ENCODE assay signal across 8 cellular contexts in the genomic region with DNA sequence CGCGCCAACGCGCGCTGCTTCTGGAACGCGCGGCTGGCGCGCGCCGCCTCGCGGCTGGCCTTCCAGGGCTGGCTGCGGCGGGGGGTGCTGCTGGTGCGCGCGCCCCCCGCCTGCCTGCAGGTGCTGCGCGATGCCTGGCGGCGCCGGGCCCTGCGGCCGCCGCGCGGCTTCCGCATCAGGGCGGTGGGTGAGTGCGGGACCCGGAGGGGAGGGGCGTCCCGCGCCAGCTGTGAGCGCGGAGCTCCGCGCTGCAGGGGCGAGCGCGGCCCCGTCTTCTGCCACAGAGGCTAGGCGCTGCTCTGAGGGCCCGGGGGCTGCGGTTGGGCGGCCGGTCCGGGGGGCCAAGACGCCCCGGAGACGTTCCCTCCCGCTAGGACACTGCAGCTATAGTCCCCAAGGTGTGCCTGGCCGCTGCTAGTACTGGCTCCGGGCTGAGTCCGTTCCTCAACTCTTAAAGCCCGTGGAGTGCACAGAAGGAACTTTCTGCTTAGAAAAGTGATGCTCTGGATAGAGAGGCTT. TPM values are rescaled to one million over a fixed set of nuclear protein-coding genes. Genes with fewer than 3 reads are reported as not detected.
DNase-seq lines count a peak whose midpoint lies in the region; ATAC-seq and TF ChIP-seq lines count a peak whose summit lies in the region.
"Not testable (repeated sequence)": the region's sequence is repeated elsewhere in the genome, so short reads cannot be mapped to it uniquely, and the experiment has no call there.

No MANE protein-coding gene starts in this region.

- CTCF ChIA-PET in Panc1 (lab: Charles Lee): interaction anchor here (1.2 kb wide), 1 partner anchor 70 kb away, joined by 9 read pairs; no protein-coding TSS in a partner anchor

- H3K4me3 ChIP-seq in BE2C (ENCODE audit: low read depth, low read length) (peak overlapping the region; percentile 41), Panc1 (ENCODE audit: low read depth in 2 of 2, low read length in 2 of 2) (peak overlapping the region; percentile 39 to 45), lung (peak overlapping the region; percentile 49), spleen (peak overlapping the region; percentile 23 to 70 (median 44))

- peak; percentile 39 for DNase-seq in BE2C
- not testable (repeated sequence) for DNase-seq in Panc1 (ENCODE audit: low read depth, low spot score); lung (ENCODE audit: low spot score)
- peak; percentile 64 for DNase-seq in activated effector memory CD4-positive, alpha-beta T cell treated with anti-CD3 and anti-CD28 coated beads, Interleukin-2, amount 50 U/mL, for 16 hours
- peak; percentile 19 to 41 for DNase-seq in erythroblast (lab: John Stamatoyannopoulos, UW)
- peak; percentile 67 for DNase-seq in spleen

- H3K36me3 ChIP-seq in BE2C; Panc1 (ENCODE audit: control insufficient read depth, insufficient read depth, low read length); lung (ENCODE audit: control insufficient read depth in 2 of 2, insufficient read depth in 2 of 2, low read length in 2 of 2); spleen: not testable (repeated sequence)

- 0 to 2% methylated on average over 26 to 31 of the region's 59 CpGs for WGBS in lung, 2 donors
- 0 to 5% (median 1%) methylated on average over 16 to 37 of the region's 59 CpGs; no CpG with 5 or more reads in 1 of the 5 donors for WGBS in spleen, 5 donors

- intact Hi-C loops in Panc1 (cut with micrococcal nuclease; ENCODE audit: unreplicated experiment); spleen (cut with DNase I; ENCODE audit: low total_unique reads): not testable (repeated sequence)

- in situ Hi-C loops in Panc1 (cut with HindIII; ENCODE audit: low pct_unique_long_range_greater_than_20kb, low sequenced_read_pairs): not testable (repeated sequence)

- not testable (repeated sequence) for H3K4me1 ChIP-seq in BE2C; Panc1 (ENCODE audit: control insufficient read depth, insufficient read depth, low read length); lung (ENCODE audit: control insufficient read depth in 2 of 2, insufficient read depth in 2 of 2, low read length in 2 of 2)
- H3K4me1 ChIP-seq in spleen: peaks cover 0 to 18% (median 14%) of the 10 kb centered on the region in 6 donors

- ATAC-seq in GM19328 (IDR thresholded peaks at IDR 0.05; ENCODE audit: unreplicated experiment) (peak; percentile 37), HG03175 (IDR thresholded peaks at IDR 0.05; ENCODE audit: unreplicated experiment) (peak; percentile 50), Panc1 (peak; percentile 61), lung (ENCODE audit: insufficient read depth, low FRiP score) (peak; percentile 14)

- not testable (repeated sequence) for H3K9me3 ChIP-seq in BE2C; Panc1 (ENCODE audit: control insufficient read depth, insufficient read depth, low read depth, low read length); lung (ENCODE audit: control insufficient read depth in 2 of 2, insufficient read depth in 1 of 2, low read length in 1 of 2); spleen

- H3K27me3 ChIP-seq in BE2C; Panc1 (ENCODE audit: control insufficient read depth, insufficient read depth, low read length); lung (ENCODE audit: control insufficient read depth, insufficient read depth): not testable (repeated sequence)
- peaks cover 0 to 39% (median 0%) of the 10 kb centered on the region in 7 donors for H3K27me3 ChIP-seq in spleen (replicated peaks in 1 of 7)

- POLR2A ChIA-PET in Panc1 (lab: Charles Lee): not testable (repeated sequence)

- BruUV-seq in Panc1 (replicated peaks; lab: Mats Ljungman, UMichigan): not testable (repeated sequence)

- TF ChIP-seq POLR2A in erythroblast (IDR thresholded peaks at IDR 0.05; ENCODE audit: low read length); spleen (IDR thresholded peaks at IDR 0.05): not testable (repeated sequence)

- 0 out of 2 replicates have a peak overlapping the region, but pooled peaks have one; percentile 25 for H3K27ac ChIP-seq in Panc1 (ENCODE audit: low read length)
- not testable (repeated sequence) for H3K27ac ChIP-seq in lung (ENCODE audit: low read depth in 1 of 2, low read length in 1 of 2); spleen

- not testable (repeated sequence) for TF ChIP-seq CTCF in BE2C (IDR thresholded peaks at IDR 0.05; ENCODE audit: low read depth, low read length); Panc1 (IDR thresholded peaks at IDR 0.05); lung (IDR thresholded peaks at IDR 0.05; ENCODE audit: control extremely low read depth, extremely low read depth); spleen (IDR thresholded peaks at IDR 0.05 in 8 of 11, conservative IDR thresholded peaks at IDR 0.05 in 3 of 11)

RNA-seq across cellular contexts. Expression of a gene that starts 0.8 kb away (rescaled TPM):
- not detected for polyA plus RNA-seq in BE2C (2012; ENCODE audit: insufficient read depth, insufficient read length, low read depth)
- total RNA-seq in Panc1 (2021; ENCODE audit: unreplicated experiment) (5.8 TPM), lung (10 to 100 TPM in 1 of 2 donors, 1 to 10 TPM in 1; 5.8 to 10.1 TPM), spleen (1 to 10 TPM in 1 of 7 donors, under 1 TPM in 5, not detected in 1; 0.11 to 2.2 (median 0.80) TPM)
- 2.2 TPM for polyA plus RNA-seq in Panc1 (2012; ENCODE audit: insufficient read length)
- polyA plus RNA-seq in lung (1 to 10 TPM; 1.8 to 2.1 TPM), spleen (under 1 TPM; 0.26 to 0.29 (median 0.28) TPM)
